ENCODE assay signal across 18 cellular contexts in the genomic region with DNA sequence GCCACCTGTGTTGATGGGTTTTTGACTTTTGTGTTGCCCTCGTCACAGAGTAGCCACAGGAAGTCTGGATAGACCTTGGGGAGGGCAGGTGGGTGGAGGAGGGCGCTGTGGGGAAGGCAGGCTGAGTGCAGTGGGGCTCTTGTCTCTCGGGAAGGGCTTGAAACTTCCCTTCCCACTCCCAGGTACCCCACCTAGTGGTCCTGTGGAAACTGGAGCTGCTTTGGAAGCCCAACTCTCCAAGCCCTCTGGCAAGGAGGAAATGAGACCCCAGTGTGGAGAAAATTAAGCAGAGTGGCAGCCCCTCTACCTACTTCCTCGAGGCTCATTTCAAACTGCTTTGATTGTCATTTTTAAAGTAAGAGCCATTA. TPM values are rescaled to one million over a fixed set of nuclear protein-coding genes. Genes with fewer than 3 reads are reported as not detected.
DNase-seq lines count a peak whose midpoint lies in the region; ATAC-seq, FAIRE-seq and TF ChIP-seq lines count a peak whose summit lies in the region.
"Had no signal": no experiment of that assay in that cellular context is flagged by ENCODE, and none has a peak within 500 bp of the region (broad histone marks: within the 10 kb centered on the region; RNA-seq: fewer than 3 reads in every experiment).

No MANE protein-coding gene starts in this region.

- CTCF ChIA-PET in A549 (lab: Yijun Ruan, JAX) = interaction anchor here (0.8 to 1.6 kb wide), 5 partner anchors 9 to 633 kb away, joined by 3 to 5 read pairs (median 3); a partner anchor contains a TSS

- H3K4me1 ChIP-seq in A549 = no peaks in the 10 kb centered on the region
- H3K4me1 ChIP-seq: right atrium auricular region, vagina had no signal

- DNase-seq in A549 (ENCODE audit: low read depth in 1 of 2, low spot score in 1 of 2) = no peak
- peak; percentile 78 for DNase-seq in DMS53 (lab: John Stamatoyannopoulos, UW)
- no peak for DNase-seq in choroid plexus epithelial cell (ENCODE audit: low read depth)
- no peak for DNase-seq in T1000 (lab: John Stamatoyannopoulos, UW)
- DNase-seq in ACHN = no peak
- DNase-seq: activated CD4-positive, alpha-beta T cell treated with anti-CD3 and anti-CD28 coated beads, Interleukin-2, amount 10 ng/mL, durations not matched to agents 7 days and 5 days; activated naive CD4-positive, alpha-beta T cell treated with anti-CD3 and anti-CD28 coated beads for 36 hours; cortex of kidney; DMS 273 treated with DMSO at 0.1 percent for 48 hours; erythroblast; head of caudate nucleus; kidney; mesenchymal stem cell; NCI-H2107 had no signal

- in situ Hi-C loops in ACHN (cut with HindIII; ENCODE audit: low pct_ligation_motif_present, low pct_unique_long_range_greater_than_20kb, low sequenced_read_pairs) = no loop called here

- no peak for TF ChIP-seq RAD21 in A549 (conservative IDR thresholded peaks at IDR 0.05 in 1 of 2, IDR thresholded peaks at IDR 0.05 in 1 of 2)

- H3K4me3 ChIP-seq in A549 = no peak overlapping the region
- H3K4me3 ChIP-seq in choroid plexus epithelial cell (ENCODE audit: low read depth, low read length) = no peak overlapping the region
- H3K4me3 ChIP-seq: right atrium auricular region, vagina had no signal

- 0 out of 3 replicates have a peak, but pooled peaks have one; percentile 9 for TF ChIP-seq CTCF in A549 (IDR thresholded peaks at IDR 0.05)
- peak; percentile 18 for TF ChIP-seq CTCF in choroid plexus epithelial cell (conservative IDR thresholded peaks at IDR 0.05; ENCODE audit: low read depth, low read length)

- no peak for FAIRE-seq in A549 (lab: Jason Lieb, UNC)
- FAIRE-seq: GM19239, kidney had no signal

- ATAC-seq in A549 (peak in 1 of 2 experiments; percentile 38; a peak in 2 of 6 replicates), GM18502 (IDR thresholded peaks at IDR 0.05; ENCODE audit: poor library complexity, unreplicated experiment) (no peak)

- 25% methylated on average over 4 of the region's 4 CpGs for WGBS in A549 (ENCODE audit: missing lambda C conversion rate)

- no peaks in the 10 kb centered on the region for H3K9me3 ChIP-seq in A549
- H3K9me3 ChIP-seq: right atrium auricular region, vagina had no signal

- TF ChIP-seq POLR2A in A549 (IDR thresholded peaks at IDR 0.05; ENCODE audit: low read length) = no peak

- H3K4me2 ChIP-seq in A549 = no peak overlapping the region

- POLR2A ChIA-PET in A549 (lab: Yijun Ruan, JAX) = no interaction called here

- no peak for TF ChIP-seq EP300 in A549 (IDR thresholded peaks at IDR 0.05)

- H3K27ac ChIP-seq in A549 = no peak overlapping the region
- H3K27ac ChIP-seq: right atrium auricular region, vagina had no signal

TF ChIP-seq in A549, 52 proteins besides CTCF, POLR2A, EP300 and RAD21:
- TF ChIP-seq CHD2 (IDR thresholded peaks at IDR 0.05; ENCODE audit: low read length, partially characterized antibody) (no peak), CEBPB (IDR thresholded peaks at IDR 0.05) (no peak), FOXS1 (CRISPR knock-in tag; IDR thresholded peaks at IDR 0.05) (no peak), HDAC2 (IDR thresholded peaks at IDR 0.05) (no peak), MAFK (IDR thresholded peaks at IDR 0.05; ENCODE audit: partially characterized antibody) (no peak), HEYL (CRISPR knock-in tag; IDR thresholded peaks at IDR 0.05) (no peak), JUN (IDR thresholded peaks at IDR 0.05) (no peak), HOXA7 (CRISPR knock-in tag; IDR thresholded peaks at IDR 0.05) (no peak), NR3C1 (IDR thresholded peaks at IDR 0.05) (no peak), NFE2L2 (conservative IDR thresholded peaks at IDR 0.05; ENCODE audit: low read length) (no peak), RCOR1 (IDR thresholded peaks at IDR 0.05; ENCODE audit: low read depth, low read length) (no peak), HOXB5 (CRISPR knock-in tag; IDR thresholded peaks at IDR 0.05) (no peak), CHD4 (IDR thresholded peaks at IDR 0.05; ENCODE audit: borderline replicate concordance) (no peak), BHLHE40 (IDR thresholded peaks at IDR 0.05; ENCODE audit: low read depth, low read length) (no peak), TP53 (CRISPR knock-in tag; IDR thresholded peaks at IDR 0.05) (no peak), KDM1A (IDR thresholded peaks at IDR 0.05; ENCODE audit: low read depth) (no peak), HOXB13 (CRISPR knock-in tag; IDR thresholded peaks at IDR 0.05; ENCODE audit: low read depth) (no peak), MAZ (IDR thresholded peaks at IDR 0.05; ENCODE audit: borderline replicate concordance, low read depth, low read length) (no peak)
- TF ChIP-seq, protein P1, sequence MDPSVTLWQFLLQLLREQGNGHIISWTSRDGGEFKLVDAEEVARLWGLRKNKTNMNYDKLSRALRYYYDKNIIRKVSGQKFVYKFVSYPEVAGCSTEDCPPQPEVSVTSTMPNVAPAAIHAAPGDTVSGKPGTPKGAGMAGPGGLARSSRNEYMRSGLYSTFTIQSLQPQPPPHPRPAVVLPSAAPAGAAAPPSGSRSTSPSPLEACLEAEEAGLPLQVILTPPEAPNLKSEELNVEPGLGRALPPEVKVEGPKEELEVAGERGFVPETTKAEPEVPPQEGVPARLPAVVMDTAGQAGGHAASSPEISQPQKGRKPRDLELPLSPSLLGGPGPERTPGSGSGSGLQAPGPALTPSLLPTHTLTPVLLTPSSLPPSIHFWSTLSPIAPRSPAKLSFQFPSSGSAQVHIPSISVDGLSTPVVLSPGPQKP (IDR thresholded peaks at IDR 0.05; ENCODE audit: low read depth, low read length) = no peak
- TF ChIP-seq, protein P2, sequence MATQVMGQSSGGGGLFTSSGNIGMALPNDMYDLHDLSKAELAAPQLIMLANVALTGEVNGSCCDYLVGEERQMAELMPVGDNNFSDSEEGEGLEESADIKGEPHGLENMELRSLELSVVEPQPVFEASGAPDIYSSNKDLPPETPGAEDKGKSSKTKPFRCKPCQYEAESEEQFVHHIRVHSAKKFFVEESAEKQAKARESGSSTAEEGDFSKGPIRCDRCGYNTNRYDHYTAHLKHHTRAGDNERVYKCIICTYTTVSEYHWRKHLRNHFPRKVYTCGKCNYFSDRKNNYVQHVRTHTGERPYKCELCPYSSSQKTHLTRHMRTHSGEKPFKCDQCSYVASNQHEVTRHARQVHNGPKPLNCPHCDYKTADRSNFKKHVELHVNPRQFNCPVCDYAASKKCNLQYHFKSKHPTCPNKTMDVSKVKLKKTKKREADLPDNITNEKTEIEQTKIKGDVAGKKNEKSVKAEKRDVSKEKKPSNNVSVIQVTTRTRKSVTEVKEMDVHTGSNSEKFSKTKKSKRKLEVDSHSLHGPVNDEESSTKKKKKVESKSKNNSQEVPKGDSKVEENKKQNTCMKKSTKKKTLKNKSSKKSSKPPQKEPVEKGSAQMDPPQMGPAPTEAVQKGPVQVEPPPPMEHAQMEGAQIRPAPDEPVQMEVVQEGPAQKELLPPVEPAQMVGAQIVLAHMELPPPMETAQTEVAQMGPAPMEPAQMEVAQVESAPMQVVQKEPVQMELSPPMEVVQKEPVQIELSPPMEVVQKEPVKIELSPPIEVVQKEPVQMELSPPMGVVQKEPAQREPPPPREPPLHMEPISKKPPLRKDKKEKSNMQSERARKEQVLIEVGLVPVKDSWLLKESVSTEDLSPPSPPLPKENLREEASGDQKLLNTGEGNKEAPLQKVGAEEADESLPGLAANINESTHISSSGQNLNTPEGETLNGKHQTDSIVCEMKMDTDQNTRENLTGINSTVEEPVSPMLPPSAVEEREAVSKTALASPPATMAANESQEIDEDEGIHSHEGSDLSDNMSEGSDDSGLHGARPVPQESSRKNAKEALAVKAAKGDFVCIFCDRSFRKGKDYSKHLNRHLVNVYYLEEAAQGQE (IDR thresholded peaks at IDR 0.05) = no peak
TF ChIP-seq in A549: peak in this region for 0.

RNA-seq across cellular contexts. Expression of a gene that starts 9.2 kb away (rescaled TPM):
- not detected in 2 replicates for polyA plus RNA-seq in A549 (2011; rRNA removed)
- polyA plus RNA-seq in A549 (2012; cell fraction: cytosol; rRNA removed) = not detected in 2 replicates
- not detected in 2 replicates for polyA plus RNA-seq in A549 (2012; cell fraction: nucleus; rRNA removed)
- polyA plus RNA-seq in A549 (2017; fragmentation: RNase III; extraction: RNeasy Plus Mini Kit Qiagen cat#74134 plus additional on column Dnase treatment) = not detected in 3 replicates
- polyA minus RNA-seq in A549 (2011; rRNA and poly(A)+ RNA removed) = not detected in 2 replicates

RNA-seq across cellular contexts. Expression of a gene that starts 24.1 kb away (rescaled TPM):
- polyA plus RNA-seq in A549 (2011; rRNA removed) = 17.1 and 18.1 TPM in 2 replicates
- polyA plus RNA-seq in A549 (2012; cell fraction: cytosol; rRNA removed) = 26.4 and 27.3 TPM in 2 replicates
- 52.3 and 59.7 TPM in 2 replicates for polyA plus RNA-seq in A549 (2012; cell fraction: nucleus; rRNA removed)
- 13.6 to 17.2 TPM (median 16.5 TPM) in 3 replicates for polyA plus RNA-seq in A549 (2017; fragmentation: RNase III; extraction: RNeasy Plus Mini Kit Qiagen cat#74134 plus additional on column Dnase treatment)
- 30.8 and 44.8 TPM in 2 replicates for polyA minus RNA-seq in A549 (2011; rRNA and poly(A)+ RNA removed)

RNA-seq across cellular contexts. Expression of a gene that starts 57.9 kb away (rescaled TPM):
- polyA plus RNA-seq in A549 (2011; rRNA removed) (265 and 326 TPM in 2 replicates), A549 (2017; fragmentation: RNase III; extraction: RNeasy Plus Mini Kit Qiagen cat#74134 plus additional on column Dnase treatment) (903 to 1,096 TPM (median 972 TPM) in 3 replicates)
- polyA plus RNA-seq in A549 (2012; cell fraction: cytosol; rRNA removed) = 971 and 1,312 TPM in 2 replicates
- polyA plus RNA-seq in A549 (2012; cell fraction: nucleus; rRNA removed) = 1,440 and 1,925 TPM in 2 replicates
- polyA minus RNA-seq in A549 (2011; rRNA and poly(A)+ RNA removed) = 237 and 354 TPM in 2 replicates
